ENCODE assay signal across 11 cellular contexts in genomic region chr1:9630331-9631081, GRCh38. TPM values are rescaled to one million over a fixed set of nuclear protein-coding genes. Genes with fewer than 3 reads are reported as not detected.
DNase-seq lines count a peak whose midpoint lies in the region; ATAC-seq, FAIRE-seq and TF ChIP-seq lines count a peak whose summit lies in the region.
"Had no signal": no experiment of that assay in that cellular context is flagged by ENCODE, and none has a peak within 500 bp of the region (broad histone marks: within the 10 kb centered on the region; RNA-seq: fewer than 3 reads in every experiment).

No MANE protein-coding gene starts in this region.

- no peak for FAIRE-seq in GM12891 (lab: Jason Lieb, UNC)

- peaks cover 0 to 6% of the 10 kb centered on the region in 2 donors for H3K36me3 Mint-ChIP-seq in CD14-positive monocyte

- peaks cover 0 to 5% (median 0%) of the 10 kb centered on the region in 7 donors for H3K9me3 Mint-ChIP-seq in CD14-positive monocyte

- peaks cover 68% of the 10 kb centered on the region for H3K4me1 Mint-ChIP-seq in CD14-positive monocyte

- H3K27me3 Mint-ChIP-seq in CD14-positive monocyte (ENCODE audit: low read depth in 3 of 3): peaks cover 8 to 11% (median 10%) of the 10 kb centered on the region in 3 donors

- H3K27me3 ChIP-seq in mononuclear cell (ENCODE audit: insufficient read depth, low read length): no peaks in the 10 kb centered on the region

- TF ChIP-seq POLR2A in GM12891 (IDR thresholded peaks at IDR 0.05; ENCODE audit: low read depth, low read length): 0 out of 2 replicates have a peak, but pooled peaks have one; percentile 10

- no peaks in the 10 kb centered on the region for H3K9me3 ChIP-seq in mononuclear cell (ENCODE audit: low read depth, low read length)

- intact Hi-C loops in CD14-positive monocyte (cut with micrococcal nuclease): no loop called here

- TF ChIP-seq CTCF in CD14-positive monocyte (IDR thresholded peaks at IDR 0.05): no peak

- no peak for DNase-seq in CD14-positive monocyte (ENCODE audit: low spot score)
- no peak for DNase-seq in GM12891 (ENCODE audit: insufficient read length, low spot score)
- peak; percentile 11 for DNase-seq in activated T-cell treated with anti-CD3 and anti-CD28 coated beads for 48 hours (ENCODE audit: low read depth)
- DNase-seq in C1 segment of cervical spinal cord (lab: John Stamatoyannopoulos, UW): no peak
- no peak for DNase-seq in NCI-H526 treated with DMSO at 0.1 percent for 48 hours (lab: John Stamatoyannopoulos, UW)
- DNase-seq: foreskin fibroblast, NCI-H2107, SHP77 had no signal

- H3K4me3 ChIP-seq in mononuclear cell (ENCODE audit: low read length): peak overlapping the region; percentile 49

- H3K27ac Mint-ChIP-seq in CD14-positive monocyte: peak overlapping the region; percentile 73 to 92 (median 90)

- ATAC-seq in GM21515 (IDR thresholded peaks at IDR 0.05; ENCODE audit: unreplicated experiment) (no peak), GM21717 (IDR thresholded peaks at IDR 0.05; ENCODE audit: unreplicated experiment) (no peak)

- peaks cover 83% of the 10 kb centered on the region for H3K4me1 ChIP-seq in mononuclear cell (ENCODE audit: insufficient read depth, low read length)

- peak overlapping the region; percentile 60 to 88 for H3K4me3 Mint-ChIP-seq in CD14-positive monocyte

TF ChIP-seq in GM12891, 5 proteins besides CTCF, POLR2A, EP300 and RAD21:
- no peak for TF ChIP-seq POLR2AphosphoS5 (IDR thresholded peaks at IDR 0.05; ENCODE audit: low read depth, low read length)
- no peak for TF ChIP-seq TAF1 (IDR thresholded peaks at IDR 0.05; ENCODE audit: low read depth, low read length)
- TF ChIP-seq SPI1 (IDR thresholded peaks at IDR 0.05; ENCODE audit: low read depth, low read length): no peak
- TF ChIP-seq PAX5 (IDR thresholded peaks at IDR 0.05; ENCODE audit: insufficient read depth, low read length, severe bottlenecking): no peak
- no peak for TF ChIP-seq POU2F2 (IDR thresholded peaks at IDR 0.05; ENCODE audit: low read depth, low read length)

RNA-seq across cellular contexts. Expression of gene PIK3CD, which starts 21.0 kb away (rescaled TPM):
- 10 to 100 TPM; 33.2 to 52.2 TPM for polyA plus RNA-seq in CD14-positive monocyte
- 55.7 TPM for polyA plus RNA-seq in GM12891 (2012; ENCODE audit: low read depth, missing spikeins)
- 126 TPM for total RNA-seq in mononuclear cell

RNA-seq across cellular contexts. Expression of gene TMEM201, which starts 41.8 kb away (rescaled TPM):
- polyA plus RNA-seq in CD14-positive monocyte: under 1 TPM; 0.37 TPM
- polyA plus RNA-seq in GM12891 (2012; ENCODE audit: low read depth, missing spikeins): 7.1 TPM
- 3.3 TPM for total RNA-seq in mononuclear cell
